8 cellular contexts compared by ENCODE assay signal in the genomic region with DNA sequence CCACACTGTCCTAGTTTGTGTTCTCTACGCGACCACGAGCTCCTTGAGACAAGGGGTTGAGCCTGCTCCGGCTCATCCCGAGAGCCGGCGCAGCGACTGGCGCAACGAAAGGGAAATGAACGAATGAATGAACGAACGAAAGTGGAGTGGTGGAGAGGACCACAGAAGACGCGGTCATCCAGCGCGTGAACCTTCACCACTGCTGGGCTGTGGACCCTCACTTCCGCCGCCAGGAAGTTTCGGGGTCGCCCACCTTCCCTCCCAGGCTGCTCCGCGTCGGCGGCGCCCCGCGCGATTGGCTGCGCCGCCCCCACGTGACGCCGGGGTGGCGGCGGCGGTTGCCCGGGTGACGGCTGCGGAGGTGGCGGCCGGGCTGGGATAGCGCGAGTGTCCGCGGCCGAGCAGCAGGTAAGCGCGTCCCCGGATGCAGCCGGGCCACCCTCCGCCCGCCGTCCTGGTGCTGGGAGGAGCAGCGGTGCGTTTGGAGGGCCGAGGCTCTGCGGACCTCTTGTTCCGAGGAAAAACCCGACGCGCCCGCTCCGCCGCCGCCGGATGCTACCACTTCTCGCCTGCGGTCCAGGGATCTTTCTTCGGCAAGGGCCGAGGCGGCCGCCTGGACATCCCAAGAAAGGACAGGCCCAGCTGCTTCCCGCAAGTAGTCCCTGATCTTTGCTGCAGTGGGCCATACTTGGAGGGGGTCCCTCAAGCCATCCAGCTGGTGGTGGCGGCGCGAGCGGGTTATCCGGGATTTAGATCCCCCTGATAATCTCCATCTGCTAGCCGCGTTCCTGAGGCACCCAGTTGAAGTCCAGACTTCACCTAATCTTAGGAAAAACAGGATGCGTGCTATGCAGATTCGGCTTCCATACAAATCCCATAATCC. TPM values are rescaled to one million over a fixed set of nuclear protein-coding genes. Genes with fewer than 3 reads are reported as not detected.
DNase-seq lines count a peak whose midpoint lies in the region; ATAC-seq and TF ChIP-seq lines count a peak whose summit lies in the region.

A gene with protein sequence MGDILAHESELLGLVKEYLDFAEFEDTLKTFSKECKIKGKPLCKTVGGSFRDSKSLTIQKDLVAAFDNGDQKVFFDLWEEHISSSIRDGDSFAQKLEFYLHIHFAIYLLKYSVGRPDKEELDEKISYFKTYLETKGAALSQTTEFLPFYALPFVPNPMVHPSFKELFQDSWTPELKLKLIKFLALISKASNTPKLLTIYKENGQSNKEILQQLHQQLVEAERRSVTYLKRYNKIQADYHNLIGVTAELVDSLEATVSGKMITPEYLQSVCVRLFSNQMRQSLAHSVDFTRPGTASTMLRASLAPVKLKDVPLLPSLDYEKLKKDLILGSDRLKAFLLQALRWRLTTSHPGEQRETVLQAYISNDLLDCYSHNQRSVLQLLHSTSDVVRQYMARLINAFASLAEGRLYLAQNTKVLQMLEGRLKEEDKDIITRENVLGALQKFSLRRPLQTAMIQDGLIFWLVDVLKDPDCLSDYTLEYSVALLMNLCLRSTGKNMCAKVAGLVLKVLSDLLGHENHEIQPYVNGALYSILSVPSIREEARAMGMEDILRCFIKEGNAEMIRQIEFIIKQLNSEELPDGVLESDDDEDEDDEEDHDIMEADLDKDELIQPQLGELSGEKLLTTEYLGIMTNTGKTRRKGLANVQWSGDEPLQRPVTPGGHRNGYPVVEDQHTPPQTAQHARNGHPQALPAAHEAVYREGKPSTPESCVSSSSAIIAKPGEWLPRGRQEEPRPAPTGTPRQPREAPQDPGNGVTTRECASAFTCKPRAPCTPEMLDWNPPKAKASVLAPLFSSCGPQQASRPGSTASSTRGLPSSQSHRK (plus strand): TSS at position 341 of the 883 bp plus-strand sequence. CDS start 7,608 bp downstream, outside the sequence.

- DNase-seq in 8988T: peak; percentile 80
- DNase-seq in NCI-H2107 (lab: John Stamatoyannopoulos, UW): peak; percentile 55
- DNase-seq in T47D (ENCODE audit: low read depth in 1 of 2, low spot score in 1 of 2): peak; percentile 66 to 79

- ATAC-seq in GM18517 (IDR thresholded peaks at IDR 0.05; ENCODE audit: unreplicated experiment) (peak; percentile 92), HG02973 (IDR thresholded peaks at IDR 0.05; ENCODE audit: unreplicated experiment) (peak; percentile 89)

- H3K4me3 ChIP-seq in iPS-20b (ENCODE audit: low read length): peak within 1 kb of the TSS; percentile 92
- H3K4me3 ChIP-seq in skeletal muscle tissue (ENCODE audit: low read length in 3 of 3): peak within 1 kb of the TSS; percentile 99 to 100 (median 100)

- in situ Hi-C loops in T47D (cut with HindIII; ENCODE audit: low pct_unique_long_range_greater_than_20kb, low sequenced_read_pairs): no loop called here

- TF ChIP-seq CTCF in VCaP (conservative IDR thresholded peaks at IDR 0.05): no peak

- H3K27ac ChIP-seq in VCaP: peak within 1 kb of the TSS; percentile 67
- peak within 1 kb of the TSS; percentile 91 for H3K27ac ChIP-seq in iPS-20b (ENCODE audit: low read length)
- no peak within 1 kb of the TSS for H3K27ac ChIP-seq in skeletal muscle tissue (ENCODE audit: low read depth, low read length)

- H3K27me3 ChIP-seq in iPS-20b (ENCODE audit: insufficient read depth, low read length) (no peaks in the 10 kb centered on the region), skeletal muscle tissue (ENCODE audit: control insufficient read depth in 3 of 3, insufficient read depth in 3 of 3, low read length in 3 of 3) (no peaks in the 10 kb centered on the region)

- H3K9ac ChIP-seq in iPS-20b (ENCODE audit: low read depth, low read length) (peak within 1 kb of the TSS; percentile 89; the same call in 1 of the 2 replicates), skeletal muscle tissue (ENCODE audit: low read depth in 1 of 3, low read length in 3 of 3) (peak within 1 kb of the TSS; percentile 74 to 85 (median 80))

- H3K36me3 ChIP-seq in iPS-20b (ENCODE audit: insufficient read depth, low read depth, low read length): 0 out of 2 replicates have a peak, but pooled peaks cover 4% of the 10 kb centered on the region
- peaks cover 0 to 2% (median 0%) of the 10 kb centered on the region in 3 donors for H3K36me3 ChIP-seq in skeletal muscle tissue (ENCODE audit: control insufficient read depth in 3 of 3, insufficient read depth in 3 of 3, low read length in 3 of 3)

- H3K4me1 ChIP-seq in iPS-20b (ENCODE audit: insufficient read depth, low read length): peaks cover 7% of the 10 kb centered on the region; the same call in 1 of the 2 replicates
- peaks cover 11 to 18% (median 14%) of the 10 kb centered on the region in 3 donors for H3K4me1 ChIP-seq in skeletal muscle tissue (ENCODE audit: control insufficient read depth in 3 of 3, insufficient read depth in 3 of 3, low read length in 3 of 3)

- H3K9me3 ChIP-seq in iPS-20b (ENCODE audit: insufficient read depth, low read depth, low read length): no peaks in the 10 kb centered on the region
- no peaks in the 10 kb centered on the region for H3K9me3 ChIP-seq in skeletal muscle tissue (ENCODE audit: control insufficient read depth in 3 of 3, low read length in 3 of 3)

RNA-seq across cellular contexts. Expression of the gene that starts here (rescaled TPM):
- 6.8 TPM for total RNA-seq in skeletal muscle tissue
